Comparison of ENCODE assay signal across 15 cellular contexts in genomic region chr1:172640146-172640545, GRCh38. TPM values are rescaled to one million over a fixed set of nuclear protein-coding genes. Genes with fewer than 3 reads are reported as not detected.
DNase-seq lines count a peak whose midpoint lies in the region; ATAC-seq, FAIRE-seq and TF ChIP-seq lines count a peak whose summit lies in the region.
"Had no signal": no experiment of that assay in that cellular context is flagged by ENCODE, and none has a peak within 500 bp of the region (broad histone marks: within the 10 kb centered on the region; RNA-seq: fewer than 3 reads in every experiment).

No MANE protein-coding gene starts in this region.

- POLR2A ChIA-PET in K562 (lab: Yijun Ruan, JAX) = interaction anchor here (0.9 to 1.8 kb wide), 4 partner anchors 10 to 368 kb away, joined by 3 to 7 read pairs (median 4); no protein-coding TSS in a partner anchor

- CTCF ChIA-PET in K562 (lab: Yijun Ruan, JAX; ENCODE audit: low intra/inter-chr PET ratio) = no interaction called here

- H3K27me3 Mint-ChIP-seq in activated T-cell treated with anti-CD3 and anti-CD28 coated beads, Interleukin-2, amount 50 U/mL, for 4 hours (ENCODE audit: low read depth) = no peaks in the 10 kb centered on the region

- H4K20me1 ChIP-seq in K562 (replicated peaks; ENCODE audit: control insufficient read depth, insufficient read depth, low read length) = no peaks in the 10 kb centered on the region

- no peaks in the 10 kb centered on the region for H3K79me2 ChIP-seq in K562 (ENCODE audit: control insufficient read depth, insufficient read depth, low read length)

- H3K4me2 ChIP-seq in K562 (ENCODE audit: insufficient read depth, low read length) = no peak overlapping the region

- TF ChIP-seq EP300 in K562 (IDR thresholded peaks at IDR 0.05; ENCODE audit: low read length) = no peak

- H3K4me3 ChIP-seq in K562 = no peak overlapping the region
- H3K4me3 ChIP-seq: stomach had no signal

- H3K36me3 ChIP-seq in K562 (ENCODE audit: control insufficient read depth, insufficient read depth, low read length) = no peaks in the 10 kb centered on the region
- H3K36me3 ChIP-seq: brain microvascular endothelial cell, stomach had no signal

- DNase-seq in activated T-cell treated with anti-CD3 and anti-CD28 coated beads, Interleukin-2, amount 50 U/mL, for 4 hours = no peak
- no peak for DNase-seq in activated T-cell treated with anti-CD3 and anti-CD28 coated beads, Interleukin-2, amount 50 U/mL, for 1 hour
- peak; percentile 36 for DNase-seq in RPMI7951 (ENCODE audit: low read depth)
- DNase-seq in K562 (ENCODE audit: extremely low read depth in 1 of 4, low spot score in 3 of 4) = no peak
- DNase-seq in renal cortical epithelial cell (ENCODE audit: low read depth) = peak; percentile 62
- DNase-seq: brain microvascular endothelial cell, Karpas-422, NCI-H2171, right cardiac atrium, stomach had no signal

- peaks cover 0 to 36% of the 10 kb centered on the region in 2 experiments; a peak in 4 of 5 replicates for H3K4me1 ChIP-seq in K562 (replicated peaks in 1 of 2; ENCODE audit: control insufficient read depth in 2 of 2, insufficient read depth in 2 of 2, low read length in 2 of 2)

- H3K9ac ChIP-seq in K562 (ENCODE audit: insufficient read depth in 1 of 2, low read depth in 2 of 2, low read length in 2 of 2) = no peak overlapping the region

- peak overlapping the region; percentile 54; the same call in 1 of the 2 replicates for H2AFZ ChIP-seq in K562 (ENCODE audit: low read depth, low read length)

- H3K27ac ChIP-seq in K562 (ENCODE audit: extremely low read depth, low read depth, low read length) = no peak overlapping the region

- peak overlapping the region; percentile 68 for H3K4me3 Mint-ChIP-seq in activated T-cell treated with anti-CD3 and anti-CD28 coated beads, Interleukin-2, amount 50 U/mL, for 4 hours

- H3K4me1 Mint-ChIP-seq in activated T-cell treated with anti-CD3 and anti-CD28 coated beads, Interleukin-2, amount 50 U/mL, for 4 hours (ENCODE audit: low read depth) = peaks cover 88% of the 10 kb centered on the region

- H3K9me3 ChIP-seq in K562 (replicated peaks; ENCODE audit: control insufficient read depth, insufficient read depth, low read depth, low read length) = peaks cover 4% of the 10 kb centered on the region; the same call in 1 of the 2 replicates
- H3K9me3 ChIP-seq: stomach had no signal

- no peak for ATAC-seq in activated T-cell treated with anti-CD3 and anti-CD28 coated beads, Interleukin-2, amount 50 U/mL, for 4 hours
- ATAC-seq in K562 (no peak), HG02571 (IDR thresholded peaks at IDR 0.05; ENCODE audit: unreplicated experiment) (no peak), HG02763 (IDR thresholded peaks at IDR 0.05; ENCODE audit: unreplicated experiment) (no peak), HG03135 (IDR thresholded peaks at IDR 0.05; ENCODE audit: unreplicated experiment) (no peak)

- H3K9me3 Mint-ChIP-seq in activated T-cell treated with anti-CD3 and anti-CD28 coated beads, Interleukin-2, amount 50 U/mL, for 4 hours = peaks cover 9% of the 10 kb centered on the region

- in situ Hi-C loops in K562 (cut with MboI) = no loop called here

- WGBS in K562 (ENCODE audit: insufficient coverage, low coverage, missing lambda C conversion rate) = 24% methylated on average over 7 of the region's 7 CpGs

- intact Hi-C loops in K562 (cut with micrococcal nuclease) = loop anchor here (5.0 kb wide), 1 partner anchor 433 kb away; no protein-coding TSS in a partner anchor

- TF ChIP-seq CTCF in K562 (IDR thresholded peaks at IDR 0.05 in 2 of 3, conservative IDR thresholded peaks at IDR 0.05 in 1 of 3; ENCODE audit: insufficient read depth in 2 of 3, low read depth in 1 of 3, low read length in 3 of 3) = no peak

- BruUV-seq in K562 (replicated peaks; lab: Mats Ljungman, UMichigan) = no TSS peak

- H3K27me3 ChIP-seq in K562 (ENCODE audit: control insufficient read depth in 2 of 2, insufficient read depth in 2 of 2, low read length in 2 of 2) = no peaks in the 10 kb centered on the region
- H3K27me3 ChIP-seq: brain microvascular endothelial cell, stomach had no signal

- peaks cover 7% of the 10 kb centered on the region for H3K36me3 Mint-ChIP-seq in activated T-cell treated with anti-CD3 and anti-CD28 coated beads, Interleukin-2, amount 50 U/mL, for 4 hours (ENCODE audit: insufficient read depth)

- no peak for TF ChIP-seq POLR2A in K562 (conservative IDR thresholded peaks at IDR 0.05)

- H3K9me1 ChIP-seq in K562 (ENCODE audit: control insufficient read depth, insufficient read depth, low read length) = no peaks in the 10 kb centered on the region

- no peak for TF ChIP-seq RAD21 in K562 (CRISPR knock-in tag; conservative IDR thresholded peaks at IDR 0.05 in 1 of 2, IDR thresholded peaks at IDR 0.05 in 1 of 2)

- FAIRE-seq in K562 (lab: Jason Lieb, UNC) = no peak
- FAIRE-seq: endometrium had no signal

TF ChIP-seq in K562, 482 proteins besides CTCF, POLR2A, EP300 and RAD21:
- TF ChIP-seq POLR2G (IDR thresholded peaks at IDR 0.05; ENCODE audit: low read depth, low read length) (no peak), TOE1 (IDR thresholded peaks at IDR 0.05; ENCODE audit: borderline replicate concordance) (no peak), TOE1 (CRISPR knock-in tag; IDR thresholded peaks at IDR 0.05; ENCODE audit: borderline replicate concordance, low read depth) (no peak), ZNF511 (CRISPR knock-in tag; IDR thresholded peaks at IDR 0.05) (0 out of 2 replicates have a peak, but pooled peaks have one; percentile 31), CREB5 (CRISPR knock-in tag; IDR thresholded peaks at IDR 0.05) (no peak), MAX (CRISPR knock-in tag; IDR thresholded peaks at IDR 0.05) (peak; percentile 67), TEAD1 (CRISPR knock-in tag; IDR thresholded peaks at IDR 0.05) (0 out of 4 replicates have a peak, but pooled peaks of 1 of the 2 experiments have one; percentile 14), THRA (IDR thresholded peaks at IDR 0.05) (no peak), CEBPB (tag; IDR thresholded peaks at IDR 0.05) (no peak)
TF ChIP-seq in K562: peak in this region for 3.

RNA-seq across cellular contexts. Expression of gene FASLG, which starts 18.8 kb away (rescaled TPM):
- 10 to 100 TPM; 30.3 to 51.8 (median 47.4) TPM for total RNA-seq in activated T-cell treated with anti-CD3 and anti-CD28 coated beads, Interleukin-2, amount 50 U/mL, for 4 hours
- not detected in 2 replicates for total RNA-seq in RPMI7951 (2014; rRNA removed; shearing (Covaris generic))
- total RNA-seq in K562 (2011; cell fraction: chromatin; rRNA removed; ENCODE audit: low replicate concordance) = not detected in 2 replicates
- not detected in 2 replicates for total RNA-seq in K562 (2011; cell fraction: nucleolus; rRNA removed)
- not detected in 2 replicates for total RNA-seq in K562 (2011; cell fraction: nucleoplasm; rRNA removed)
- not detected in 2 replicates for total RNA-seq in K562 (2014; rRNA removed)
- not detected in 2 replicates for total RNA-seq in K562 (2014; rRNA removed; fragmentation: Illumina TruSeq; extraction: Trizol)
- not detected in 2 replicates for total RNA-seq in K562 (2015; rRNA removed; fragmentation: Illumina TruSeq; extraction: Trizol)
- not detected in 2 replicates for total RNA-seq in K562 (2021)
- 0.05 TPM in 1 of 2 replicates, not detected in the other for polyA plus RNA-seq in K562 (2011; rRNA removed)
- polyA plus RNA-seq in K562 (2011; cell fraction: cytosol; rRNA removed) = not detected in 2 replicates
- polyA plus RNA-seq in K562 (2011; cell fraction: nucleus; rRNA removed) = not detected in 2 replicates
- 0.04 TPM in 1 of 2 replicates, not detected in the other for polyA plus RNA-seq in K562 (2012)
- not detected in 2 replicates for polyA plus RNA-seq in K562 (2014; fragmentation: Illumina TruSeq; extraction: Trizol)
- polyA plus RNA-seq in K562 (2014; fragmentation: Nextera tagmentation; extraction: Ambion mirVana) = not detected
- polyA plus RNA-seq in K562 (2014; rRNA removed) = not detected in 2 replicates
- polyA minus RNA-seq in K562 (2011; rRNA and poly(A)+ RNA removed) = not detected in 2 replicates
- polyA minus RNA-seq in K562 (2011; cell fraction: cytosol; rRNA and poly(A)+ RNA removed) = not detected in 2 replicates
- polyA minus RNA-seq in K562 (2011; cell fraction: nucleus; rRNA and poly(A)+ RNA removed) = not detected in 2 replicates
- not detected in 2 replicates for total RNA-seq in renal cortical epithelial cell
- total RNA-seq: myocyte, stomach had no signal

Comparison
In these comparisons a context has a peak if more than half of its experiments do, and no peak if none do; other contexts are left out.
1. DNase-seq: peak in RPMI7951 (single experiment) and renal cortical epithelial cell (single experiment); none in activated T-cell treated with anti-CD3 and anti-CD28 coated beads, Interleukin-2, amount 50 U/mL, for 4 hours (single experiment), activated T-cell treated with anti-CD3 and anti-CD28 coated beads, Interleukin-2, amount 50 U/mL, for 1 hour (single experiment) and K562 (0 of 4).
2. RNA of gene FASLG, which starts 18.8 kb away (total RNA-seq): 30.3 to 51.8 TPM in activated T-cell treated with anti-CD3 and anti-CD28 coated beads, Interleukin-2, amount 50 U/mL, for 4 hours; not detected in RPMI7951, not detected in K562 and not detected in renal cortical epithelial cell; every median in the first group is over 10 times any median in the second.